8 cellular contexts compared by ENCODE assay signal in genomic region chr11:76380161-76380976, GRCh38. TPM values are rescaled to one million over a fixed set of nuclear protein-coding genes. Genes with fewer than 3 reads are reported as not detected.
DNase-seq lines count a peak whose midpoint lies in the region; ATAC-seq and TF ChIP-seq lines count a peak whose summit lies in the region.

No MANE protein-coding gene starts in this region.

- ATAC-seq in GM19372 (IDR thresholded peaks at IDR 0.05; ENCODE audit: low read depth, unreplicated experiment), result peak; percentile 24
- peak; percentile 1 to 24 for ATAC-seq in lower lobe of right lung
- no peak for ATAC-seq in HG03442 (IDR thresholded peaks at IDR 0.05; ENCODE audit: unreplicated experiment)

- TF ChIP-seq CTCF in chondrocyte (IDR thresholded peaks at IDR 0.05) (no peak), lower lobe of right lung (IDR thresholded peaks at IDR 0.05) (no peak)

- H3K27me3 Mint-ChIP-seq in chondrocyte (ENCODE audit: low read depth), result no peaks in the 10 kb centered on the region

- H3K4me3 Mint-ChIP-seq in chondrocyte (ENCODE audit: unreplicated experiment), result peak overlapping the region; percentile 91

- no peaks in the 10 kb centered on the region for H3K9me3 Mint-ChIP-seq in chondrocyte (ENCODE audit: low read depth)

- H3K4me1 ChIP-seq in lower lobe of right lung, result peaks cover 37% of the 10 kb centered on the region

- no peaks in the 10 kb centered on the region for H3K27me3 ChIP-seq in lower lobe of right lung (ENCODE audit: low read depth)

- H3K36me3 Mint-ChIP-seq in chondrocyte (ENCODE audit: low read depth), result peaks cover 1% of the 10 kb centered on the region

- peak overlapping the region; percentile 85 for H3K27ac Mint-ChIP-seq in chondrocyte (ENCODE audit: unreplicated experiment)

- H3K36me3 ChIP-seq in lower lobe of right lung, result no peaks in the 10 kb centered on the region

- DNase-seq in Ammon's horn (ENCODE audit: low spot score), result peak; percentile 13
- DNase-seq in HPDE6-E6E7 (ENCODE audit: extremely low spot score), result peak; percentile 13
- peak; percentile 30 for DNase-seq in activated CD4-positive, CD25-positive, alpha-beta regulatory T cell treated with anti-CD3 and anti-CD28 coated beads, Interleukin-2, amount 50 U/mL, for 16 hours (ENCODE audit: low read depth, low spot score)
- DNase-seq in chondrocyte (ENCODE audit: low spot score), result no peak
- DNase-seq in lower lobe of right lung, result peak; percentile 62
- DNase-seq in stimulated activated CD4-positive, alpha-beta T cell treated with anti-CD3 and anti-CD28 coated beads, TNF-alpha, amount 100 ng/mL, for 48 hours (ENCODE audit: low read depth in 3 of 3), result peak; percentile 36 to 54 (median 47)

- peak overlapping the region; percentile 90 for H3K4me3 ChIP-seq in lower lobe of right lung

- H3K27ac ChIP-seq in lower lobe of right lung, result peak overlapping the region; percentile 89

- intact Hi-C loops in lower lobe of right lung (cut with DNase I), result no loop called here

- H3K9me3 ChIP-seq in lower lobe of right lung, result no peaks in the 10 kb centered on the region

- H3K4me1 Mint-ChIP-seq in chondrocyte (ENCODE audit: low read depth), result peaks cover 29% of the 10 kb centered on the region

RNA-seq across cellular contexts. Expression of gene THAP12, which starts 0.6 kb away (rescaled TPM):
- total RNA-seq in chondrocyte (30.1 to 32.8 TPM (median 31.7 TPM) in 3 replicates), lower lobe of right lung (34.3 TPM)

RNA-seq across cellular contexts. Expression of gene GVQW3, which starts 0.8 kb away (rescaled TPM):
- total RNA-seq in chondrocyte, result 1.9 to 3.9 TPM (median 3.0 TPM) in 3 replicates
- 3.3 TPM for total RNA-seq in lower lobe of right lung
